Comparison of ENCODE assay signal across 1 cellular context in genomic region chr15:31435256-31435781, GRCh38.
TF ChIP-seq lines count a peak whose summit lies in the region.

No MANE protein-coding gene starts in this region.

TF ChIP-seq in K562, 482 proteins besides CTCF, POLR2A, EP300 and RAD21 (continued from another document and continues in another):
- TF ChIP-seq MTA2 (IDR thresholded peaks at IDR 0.05; ENCODE audit: low read depth), result no peak
- no peak for TF ChIP-seq IRF2 (CRISPR knock-in tag; IDR thresholded peaks at IDR 0.05)
- 0 out of 2 replicates have a peak, but pooled peaks have one; percentile 38 for TF ChIP-seq CC2D1A (IDR thresholded peaks at IDR 0.05)
- no peak for TF ChIP-seq ETV5 (CRISPR knock-in tag; IDR thresholded peaks at IDR 0.05; ENCODE audit: low read depth)
- no peak for TF ChIP-seq CHD2 (IDR thresholded peaks at IDR 0.05; ENCODE audit: low read depth, low read length)
- TF ChIP-seq RFX7 (CRISPR knock-in tag; IDR thresholded peaks at IDR 0.05), result no peak
- TF ChIP-seq, protein P1, sequence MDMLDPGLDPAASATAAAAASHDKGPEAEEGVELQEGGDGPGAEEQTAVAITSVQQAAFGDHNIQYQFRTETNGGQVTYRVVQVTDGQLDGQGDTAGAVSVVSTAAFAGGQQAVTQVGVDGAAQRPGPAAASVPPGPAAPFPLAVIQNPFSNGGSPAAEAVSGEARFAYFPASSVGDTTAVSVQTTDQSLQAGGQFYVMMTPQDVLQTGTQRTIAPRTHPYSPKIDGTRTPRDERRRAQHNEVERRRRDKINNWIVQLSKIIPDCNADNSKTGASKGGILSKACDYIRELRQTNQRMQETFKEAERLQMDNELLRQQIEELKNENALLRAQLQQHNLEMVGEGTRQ (CRISPR knock-in tag; IDR thresholded peaks at IDR 0.05), result no peak
- peak; percentile 79 for TF ChIP-seq SMC3 (conservative IDR thresholded peaks at IDR 0.05; ENCODE audit: insufficient read depth, low read depth, low read length)
- peak; percentile 32; the same call in 1 of the 2 replicates for TF ChIP-seq SOX6 (IDR thresholded peaks at IDR 0.05)
- TF ChIP-seq GABPB1 (CRISPR knock-in tag; IDR thresholded peaks at IDR 0.05), result no peak
- TF ChIP-seq, protein P2, sequence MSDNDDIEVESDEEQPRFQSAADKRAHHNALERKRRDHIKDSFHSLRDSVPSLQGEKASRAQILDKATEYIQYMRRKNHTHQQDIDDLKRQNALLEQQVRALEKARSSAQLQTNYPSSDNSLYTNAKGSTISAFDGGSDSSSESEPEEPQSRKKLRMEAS (CRISPR knock-in tag; IDR thresholded peaks at IDR 0.05), result no peak
- no peak for TF ChIP-seq NONO (IDR thresholded peaks at IDR 0.05; ENCODE audit: low read depth in 2 of 2, low read length in 1 of 2)
- TF ChIP-seq ELF1 (tag; IDR thresholded peaks at IDR 0.05), result no peak
- TF ChIP-seq HOXB6 (CRISPR knock-in tag; IDR thresholded peaks at IDR 0.05; ENCODE audit: borderline replicate concordance), result no peak
- TF ChIP-seq SMAD1 (IDR thresholded peaks at IDR 0.05; ENCODE audit: low read depth, low read length, partially characterized antibody), result no peak
- no peak; the same call in 1 of the 2 replicates for TF ChIP-seq EHMT2 (IDR thresholded peaks at IDR 0.05)
- TF ChIP-seq NFE2 (IDR thresholded peaks at IDR 0.05; ENCODE audit: low read depth), result no peak
- TF ChIP-seq ZNF274 (IDR thresholded peaks at IDR 0.05; ENCODE audit: borderline replicate concordance, low read depth, low read length), result no peak
- TF ChIP-seq, protein P3, sequence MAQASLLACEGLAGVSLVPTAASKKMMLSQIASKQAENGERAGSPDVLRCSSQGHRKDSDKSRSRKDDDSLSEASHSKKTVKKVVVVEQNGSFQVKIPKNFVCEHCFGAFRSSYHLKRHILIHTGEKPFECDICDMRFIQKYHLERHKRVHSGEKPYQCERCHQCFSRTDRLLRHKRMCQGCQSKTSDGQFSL (CRISPR knock-in tag; IDR thresholded peaks at IDR 0.05), result no peak
- TF ChIP-seq, protein P3 (tag; IDR thresholded peaks at IDR 0.05), result no peak
- no peak for TF ChIP-seq RNF219 (CRISPR knock-in tag; IDR thresholded peaks at IDR 0.05)
- no peak for TF ChIP-seq NCOA6 (IDR thresholded peaks at IDR 0.05)
- no peak for TF ChIP-seq FOXA3 (CRISPR knock-in tag; conservative IDR thresholded peaks at IDR 0.05 in 1 of 2, IDR thresholded peaks at IDR 0.05 in 1 of 2)
- TF ChIP-seq REST (CRISPR knock-in tag; IDR thresholded peaks at IDR 0.05; ENCODE audit: low read depth), result no peak
- no peak for TF ChIP-seq GTF3C2 (IDR thresholded peaks at IDR 0.05; ENCODE audit: borderline replicate concordance, extremely low read depth, insufficient read length)
- no peak for TF ChIP-seq ZNF197 (CRISPR knock-in tag; IDR thresholded peaks at IDR 0.05; ENCODE audit: low read depth)
- TF ChIP-seq ZNF41 (CRISPR knock-in tag; conservative IDR thresholded peaks at IDR 0.05), result no peak
- no peak for TF ChIP-seq GATA2 (CRISPR knock-in tag; IDR thresholded peaks at IDR 0.05)
- no peak for TF ChIP-seq CAMTA2 (CRISPR knock-in tag; conservative IDR thresholded peaks at IDR 0.05)
- TF ChIP-seq NFXL1 (CRISPR knock-in tag; IDR thresholded peaks at IDR 0.05), result no peak
- no peak for TF ChIP-seq ZNF583 (CRISPR knock-in tag; IDR thresholded peaks at IDR 0.05)
- TF ChIP-seq, protein P4, sequence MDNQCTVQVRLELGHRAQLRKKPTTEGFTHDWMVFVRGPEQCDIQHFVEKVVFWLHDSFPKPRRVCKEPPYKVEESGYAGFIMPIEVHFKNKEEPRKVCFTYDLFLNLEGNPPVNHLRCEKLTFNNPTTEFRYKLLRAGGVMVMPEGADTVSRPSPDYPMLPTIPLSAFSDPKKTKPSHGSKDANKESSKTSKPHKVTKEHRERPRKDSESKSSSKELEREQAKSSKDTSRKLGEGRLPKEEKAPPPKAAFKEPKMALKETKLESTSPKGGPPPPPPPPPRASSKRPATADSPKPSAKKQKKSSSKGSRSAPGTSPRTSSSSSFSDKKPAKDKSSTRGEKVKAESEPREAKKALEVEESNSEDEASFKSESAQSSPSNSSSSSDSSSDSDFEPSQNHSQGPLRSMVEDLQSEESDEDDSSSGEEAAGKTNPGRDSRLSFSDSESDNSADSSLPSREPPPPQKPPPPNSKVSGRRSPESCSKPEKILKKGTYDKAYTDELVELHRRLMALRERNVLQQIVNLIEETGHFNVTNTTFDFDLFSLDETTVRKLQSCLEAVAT (IDR thresholded peaks at IDR 0.05), result peak in 1 of 2 experiments; percentile 72; a peak in 1 of 4 replicates
- TF ChIP-seq BRD9 (IDR thresholded peaks at IDR 0.05; ENCODE audit: low read depth, partially characterized antibody), result no peak
- no peak for TF ChIP-seq FIP1L1 (IDR thresholded peaks at IDR 0.05; ENCODE audit: low read depth, low read length, poor library complexity, severe bottlenecking)
- TF ChIP-seq, protein P5, sequence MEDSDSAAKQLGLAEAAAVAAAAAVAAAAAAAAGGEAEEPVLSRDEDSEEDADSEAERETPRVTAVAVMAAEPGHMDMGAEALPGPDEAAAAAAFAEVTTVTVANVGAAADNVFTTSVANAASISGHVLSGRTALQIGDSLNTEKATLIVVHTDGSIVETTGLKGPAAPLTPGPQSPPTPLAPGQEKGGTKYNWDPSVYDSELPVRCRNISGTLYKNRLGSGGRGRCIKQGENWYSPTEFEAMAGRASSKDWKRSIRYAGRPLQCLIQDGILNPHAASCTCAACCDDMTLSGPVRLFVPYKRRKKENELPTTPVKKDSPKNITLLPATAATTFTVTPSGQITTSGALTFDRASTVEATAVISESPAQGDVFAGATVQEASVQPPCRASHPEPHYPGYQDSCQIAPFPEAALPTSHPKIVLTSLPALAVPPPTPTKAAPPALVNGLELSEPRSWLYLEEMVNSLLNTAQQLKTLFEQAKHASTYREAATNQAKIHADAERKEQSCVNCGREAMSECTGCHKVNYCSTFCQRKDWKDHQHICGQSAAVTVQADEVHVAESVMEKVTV (CRISPR knock-in tag; IDR thresholded peaks at IDR 0.05), result peak; percentile 77
